Comparison of ENCODE assay signal across 8 cellular contexts in the genomic region with DNA sequence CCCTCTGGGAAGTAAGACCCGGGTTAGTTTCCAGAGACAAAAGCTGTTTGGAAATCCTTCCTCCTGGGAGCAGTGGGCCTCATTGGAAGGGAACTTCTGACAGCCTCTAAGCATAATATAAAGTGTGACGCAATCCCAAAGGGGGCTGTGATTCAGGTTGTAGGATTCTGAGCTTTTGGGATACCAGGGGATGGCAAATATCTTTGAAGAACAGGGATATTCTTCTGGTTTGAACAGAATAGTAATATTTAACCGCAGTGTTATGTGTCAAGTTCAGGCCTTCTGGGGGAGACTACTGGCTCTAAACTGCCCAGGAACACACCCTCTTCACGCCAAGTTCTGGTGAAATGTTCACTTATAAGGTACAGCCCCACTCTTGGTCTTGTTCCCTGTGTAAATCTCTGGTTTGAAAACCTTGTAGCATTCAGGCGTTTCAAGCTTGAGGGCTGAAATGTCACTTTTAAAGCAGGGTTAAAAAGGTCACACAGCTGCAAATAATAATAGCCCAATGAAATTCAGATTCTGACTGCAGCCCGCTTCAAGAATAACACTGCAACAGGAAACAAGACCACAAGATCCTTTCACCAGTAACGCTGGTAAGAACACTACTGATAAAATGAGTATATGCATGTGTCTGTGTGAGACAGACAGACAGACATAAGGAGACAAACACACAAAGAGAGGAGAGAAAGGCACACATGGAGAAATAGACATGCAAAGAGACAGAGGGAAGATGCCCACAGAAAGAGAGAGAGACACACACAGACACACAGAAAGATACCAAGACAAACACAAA.
DNase-seq lines count a peak whose midpoint lies in the region; ATAC-seq and TF ChIP-seq lines count a peak whose summit lies in the region.

No MANE protein-coding gene starts in this region.

- ATAC-seq in GM19397 (IDR thresholded peaks at IDR 0.05; ENCODE audit: unreplicated experiment) (peak; percentile 69), HG03103 (IDR thresholded peaks at IDR 0.05; ENCODE audit: low read depth, unreplicated experiment) (peak; percentile 56)

- peak overlapping the region; percentile 76 for H3K27ac Mint-ChIP-seq in chondrocyte (ENCODE audit: unreplicated experiment)

- no peaks in the 10 kb centered on the region for H3K36me3 Mint-ChIP-seq in chondrocyte (ENCODE audit: low read depth)

- peaks cover 42% of the 10 kb centered on the region for H3K4me1 Mint-ChIP-seq in chondrocyte (ENCODE audit: low read depth)

- no peaks in the 10 kb centered on the region for H3K27me3 Mint-ChIP-seq in chondrocyte (ENCODE audit: low read depth)

- no peaks in the 10 kb centered on the region for H3K9me3 Mint-ChIP-seq in chondrocyte (ENCODE audit: low read depth)

- H3K4me3 Mint-ChIP-seq in chondrocyte (ENCODE audit: unreplicated experiment) = no peak overlapping the region

- no peak overlapping the region for H3K4me3 ChIP-seq in AG10803 (ENCODE audit: low read length)

- peak; percentile 42 for DNase-seq in AG10803 (ENCODE audit: low read depth)
- no peak for DNase-seq in chondrocyte (ENCODE audit: low spot score)
- no peak for DNase-seq in DMS153 (lab: John Stamatoyannopoulos, UW)
- DNase-seq in COR-L47 (lab: John Stamatoyannopoulos, UW) = no peak
- no peak for DNase-seq in 8988T
- DNase-seq in SKM-1 (lab: John Stamatoyannopoulos, UW; ENCODE audit: unreplicated experiment) = no peak

- TF ChIP-seq CTCF in AG10803 (conservative IDR thresholded peaks at IDR 0.05; ENCODE audit: low read length) (no peak), chondrocyte (IDR thresholded peaks at IDR 0.05) (no peak)
